ENCODE assay signal across 26 cellular contexts in genomic region chr20:13825465-13825864, GRCh38.
"Had no signal": no experiment of that assay in that cellular context is flagged by ENCODE, and none has a peak within 500 bp of the region (broad histone marks: within the 10 kb centered on the region; RNA-seq: fewer than 3 reads in every experiment).

No MANE protein-coding gene starts in this region.

- FAIRE-seq: pancreas, small intestine had no signal

- H3K4me1 ChIP-seq: pancreas, prostate gland, right lobe of liver, suprapubic skin, testis, tibial artery, transverse colon, uterus had no signal

- H3K4me3 ChIP-seq: pancreas, prostate gland, right lobe of liver, sigmoid colon, suprapubic skin, testis, tibial artery, transverse colon, upper lobe of right lung, uterus had no signal

- ATAC-seq: naive thymus-derived CD8-positive, alpha-beta T cell; natural killer cell treated with Interleukin-12 subunit alpha and Interleukin-12 subunit beta and Interleukin-15 and Interleukin-18, amount 100 ng/mL, for 72 hours; pancreas; right cardiac atrium; right lobe of liver; stimulated activated effector memory CD8-positive, alpha-beta T cell treated with anti-CD3 and anti-CD28 coated beads, Interleukin-12 subunit alpha, Interleukin-12 subunit beta, amount 100 ng/mL, for 72 hours; stimulated activated naive B cell treated with anti-CD40 and anti-IgM and Interleukin-4, amounts not matched to agents 10 μg/mL and 1 μg/mL and 100 μg/mL, for 72 hours; upper lobe of right lung had no signal

- H3K27me3 ChIP-seq: neutrophil, pancreas, right lobe of liver, sigmoid colon, suprapubic skin, testis, tibial artery, transverse colon, upper lobe of right lung, uterus had no signal

- DNase-seq: naive thymus-derived CD8-positive, alpha-beta T cell; nephron progenitor cell; nucleus accumbens; pancreas; retina; right cardiac atrium; right lobe of liver; sigmoid colon; small intestine; stimulated activated CD4-positive, alpha-beta T cell treated with anti-CD3 and anti-CD28 coated beads, Interleukin-15, amount 100 ng/mL, for 24 hours; stimulated activated CD4-positive, alpha-beta T cell treated with anti-CD3 and anti-CD28 coated beads, Interleukin-2, amount 100 ng/mL, for 24 hours; stimulated activated CD4-positive, alpha-beta T cell treated with anti-CD3 and anti-CD28 coated beads, Interleukin-2, amount 100 ng/mL, for 48 hours; stimulated activated CD4-positive, alpha-beta T cell treated with anti-CD3 and anti-CD28 coated beads, Interleukin-4, amount 100 ng/mL, for 24 hours; stimulated activated naive B cell treated with anti-CD40 and anti-IgM and Interleukin-4, amounts not matched to agents 10 μg/mL and 1 μg/mL and 100 μg/mL, for 72 hours; stimulated activated naive CD4-positive, alpha-beta T cell treated with Interleukin-2 at 50 U/mL for 16 hours; substantia nigra; testis; tibial artery; transverse colon; upper lobe of right lung; uterus had no signal

- H3K27ac ChIP-seq: neutrophil, pancreas, prostate gland, right lobe of liver, sigmoid colon, suprapubic skin, testis, tibial artery, transverse colon, upper lobe of right lung, uterus had no signal

- H3K9me3 ChIP-seq: neutrophil, pancreas, prostate gland, right lobe of liver, sigmoid colon, suprapubic skin, testis, tibial artery, transverse colon, upper lobe of right lung, uterus had no signal

- H3K36me3 ChIP-seq: neutrophil, pancreas, prostate gland, right lobe of liver, sigmoid colon, suprapubic skin, tibial artery, transverse colon, upper lobe of right lung, uterus had no signal
